9 cellular contexts compared by ENCODE assay signal in genomic region chr20:25858495-25859425, GRCh38.
DNase-seq lines count a peak whose midpoint lies in the region; ATAC-seq, FAIRE-seq and TF ChIP-seq lines count a peak whose summit lies in the region.
"Had no signal": no experiment of that assay in that cellular context is flagged by ENCODE, and none has a peak within 500 bp of the region (broad histone marks: within the 10 kb centered on the region; RNA-seq: fewer than 3 reads in every experiment).

No MANE protein-coding gene starts in this region.

- H3K9me3 Mint-ChIP-seq in natural killer cell = no peaks in the 10 kb centered on the region

- no peak overlapping the region for H2AFZ ChIP-seq in PC-3 (ENCODE audit: low read length)

- 57% methylated on average over 36 of the region's 37 CpGs for WGBS in A549 (ENCODE audit: missing lambda C conversion rate)

- BruUV-seq in PC-3 (replicated peaks; lab: Mats Ljungman, UMichigan) = no TSS peak

- TF ChIP-seq POLR2A in A549 (IDR thresholded peaks at IDR 0.05; ENCODE audit: low read length) = no peak

- H3K9ac ChIP-seq in adipocyte (ENCODE audit: low read length) = no peak overlapping the region
- no peak overlapping the region for H3K9ac ChIP-seq in PC-3 (ENCODE audit: low read length)

- H3K4me1 Mint-ChIP-seq in natural killer cell = peaks cover 50 to 70% of the 10 kb centered on the region in 2 donors

- peaks cover 16% of the 10 kb centered on the region; the same call in 2 of the 3 replicates for H3K4me1 ChIP-seq in A549
- H3K4me1 ChIP-seq in adipocyte (ENCODE audit: control insufficient read depth, insufficient read depth, low read length) = peaks cover 26% of the 10 kb centered on the region
- H3K4me1 ChIP-seq in PC-3 (ENCODE audit: insufficient read depth, low read length) = peaks cover 20% of the 10 kb centered on the region

- TF ChIP-seq CTCF in A549 (IDR thresholded peaks at IDR 0.05) (no peak), GM06990 (IDR thresholded peaks at IDR 0.05; ENCODE audit: insufficient read depth, low read length, poor library complexity, severe bottlenecking) (no peak), natural killer cell (IDR thresholded peaks at IDR 0.05) (no peak), PC-3 (conservative IDR thresholded peaks at IDR 0.05; ENCODE audit: low read depth, low read length) (no peak)

- H3K4me3 ChIP-seq in A549 (peak overlapping the region; percentile 4; the same call in 1 of the 3 replicates), GM06990 (replicated peaks; ENCODE audit: low read depth, low read length) (peak overlapping the region; percentile 37; the same call in 1 of the 2 replicates), adipocyte (ENCODE audit: low read length) (peak overlapping the region; percentile 67), PC-3 (ENCODE audit: low read length) (no peak overlapping the region)
- H3K4me3 ChIP-seq: SJSA1 had no signal

- POLR2A ChIA-PET in A549 (lab: Yijun Ruan, JAX) (no interaction called here), PC-3 (lab: Charles Lee; ENCODE audit: unreplicated experiment) (no interaction called here)

- no peak for TF ChIP-seq EP300 in A549 (IDR thresholded peaks at IDR 0.05)

- H4K20me1 ChIP-seq in PC-3 (ENCODE audit: low read length) = no peaks in the 10 kb centered on the region

- FAIRE-seq in A549 (lab: Jason Lieb, UNC) = no peak

- TF ChIP-seq RAD21 in A549 (conservative IDR thresholded peaks at IDR 0.05 in 1 of 2, IDR thresholded peaks at IDR 0.05 in 1 of 2) = no peak

- peaks cover 63% of the 10 kb centered on the region for H3K9me3 ChIP-seq in A549
- H3K9me3 ChIP-seq in adipocyte (ENCODE audit: control insufficient read depth, low read length) = no peaks in the 10 kb centered on the region
- H3K9me3 ChIP-seq in PC-3 (ENCODE audit: low read length) = no peaks in the 10 kb centered on the region

- peak overlapping the region in 1 of 2 donors; percentile 75 for H3K27ac Mint-ChIP-seq in natural killer cell

- CTCF ChIA-PET in A549 (lab: Yijun Ruan, JAX) (no interaction called here), PC-3 (lab: Charles Lee) (no interaction called here)

- no peaks in the 10 kb centered on the region for H3K79me2 ChIP-seq in PC-3 (ENCODE audit: low read length)

- no peaks in the 10 kb centered on the region for H3K9me2 ChIP-seq in PC-3 (replicated peaks; ENCODE audit: low read length)

- H3K4me3 Mint-ChIP-seq in natural killer cell = peak overlapping the region; percentile 85

- H3K4me2 ChIP-seq in A549 = peak overlapping the region; percentile 52
- H3K4me2 ChIP-seq in PC-3 (ENCODE audit: low read length) = no peak overlapping the region

- H3K27me3 ChIP-seq in GM06990 (replicated peaks; ENCODE audit: control insufficient read depth, insufficient read depth, low read length) (no peaks in the 10 kb centered on the region; the same call in 1 of the 2 replicates), adipocyte (replicated peaks; ENCODE audit: control insufficient read depth, insufficient read depth, low read length) (peaks cover 23% of the 10 kb centered on the region), PC-3 (ENCODE audit: low read length) (peaks cover 9% of the 10 kb centered on the region)

- ATAC-seq in A549 (no peak), natural killer cell (no peak), PC-3 (no peak)
- ATAC-seq in activated CD4-positive, CD25-positive, alpha-beta regulatory T cell treated with anti-CD3 and anti-CD28 coated beads, Interleukin-2, amount 50 U/mL, for 24 hours = no peak

- DNase-seq in A549 (ENCODE audit: low read depth in 1 of 2, low spot score in 1 of 2) (no peak), GM06990 (ENCODE audit: extremely low read depth, insufficient read length) (no peak), adipocyte (ENCODE audit: low read depth) (no peak), natural killer cell (no peak), activated gamma-delta T cell treated with Interleukin-2 at 50 U/mL for 16 hours (no peak), NCI-H1436 treated with DMSO at 0.1 percent for 48 hours (lab: John Stamatoyannopoulos, UW) (no peak), PC-3 (no peak)

- peaks cover 30 to 44% of the 10 kb centered on the region in 2 donors for H3K27me3 Mint-ChIP-seq in natural killer cell (ENCODE audit: low read depth in 2 of 2)

- no peaks in the 10 kb centered on the region for H3F3A ChIP-seq in PC-3 (ENCODE audit: low read length, unreplicated experiment)

- H3K36me3 Mint-ChIP-seq in natural killer cell = no peaks in the 10 kb centered on the region

- no peaks in the 10 kb centered on the region for H3K36me3 ChIP-seq in GM06990 (ENCODE audit: control insufficient read depth, insufficient read depth, low read length)
- no peaks in the 10 kb centered on the region for H3K36me3 ChIP-seq in adipocyte (ENCODE audit: control insufficient read depth, insufficient read depth, low read length, severe bottlenecking)
- H3K36me3 ChIP-seq in PC-3 (ENCODE audit: low read depth, low read length) = no peaks in the 10 kb centered on the region
- H3K36me3 ChIP-seq: SJSA1 had no signal

- intact Hi-C loops in natural killer cell (cut with micrococcal nuclease) = no loop called here
- intact Hi-C loops in PC-3 (cut with micrococcal nuclease) = no loop called here

- H3K27ac ChIP-seq in A549 (no peak overlapping the region), PC-3 (ENCODE audit: low read length) (no peak overlapping the region)
- H3K27ac ChIP-seq: SJSA1 had no signal

TF ChIP-seq in A549, 52 proteins besides CTCF, POLR2A, EP300 and RAD21:
- TF ChIP-seq FOSL2 (IDR thresholded peaks at IDR 0.05) = no peak
- TF ChIP-seq FOSL2 (CRISPR knock-in tag; IDR thresholded peaks at IDR 0.05) = no peak
